In genomic region chr21:42117229-42118048, GRCh38 we compare ENCODE assay signal across 8 cellular contexts. TPM values are rescaled to one million over a fixed set of nuclear protein-coding genes. Genes with fewer than 3 reads are reported as not detected.
DNase-seq lines count a peak whose midpoint lies in the region; ATAC-seq, FAIRE-seq and TF ChIP-seq lines count a peak whose summit lies in the region.

No MANE protein-coding gene starts in this region.

- H3K4me3 ChIP-seq in vagina, result no peak overlapping the region

- peak overlapping the region; percentile 21 for H3K27ac ChIP-seq in vagina

- peaks cover 18% of the 10 kb centered on the region for H3K4me1 ChIP-seq in vagina

- in situ Hi-C loops in ACHN (cut with HindIII; ENCODE audit: low pct_ligation_motif_present, low pct_unique_long_range_greater_than_20kb, low sequenced_read_pairs), result no loop called here

- intact Hi-C loops in head of caudate nucleus (cut with DNase I) (loop anchor here (2.0 to 10.0 kb wide), 3 partner anchors 110 to 503 kb away; no protein-coding TSS in a partner anchor), vagina (cut with DNase I) (loop anchor here (2.0 to 10.0 kb wide), 3 partner anchors 113 to 503 kb away; no protein-coding TSS in a partner anchor)

- H3K27me3 ChIP-seq in vagina, result no peaks in the 10 kb centered on the region

- DNase-seq in ACHN, result peak; percentile 67
- DNase-seq in GM18507 (ENCODE audit: extremely low spot score, insufficient read length, low read depth), result peak; percentile 62
- peak; percentile 66 for DNase-seq in MV-4-11 (lab: John Stamatoyannopoulos, UW)
- DNase-seq in activated naive CD4-positive, alpha-beta T cell treated with anti-CD3 and anti-CD28 coated beads, Interleukin-2, amount 50 U/mL, for 16 hours, result peak; percentile 78
- peak; percentile 64 to 95 (median 87) for DNase-seq in head of caudate nucleus
- DNase-seq in putamen (ENCODE audit: low spot score), result peak; percentile 67
- DNase-seq in vagina (ENCODE audit: extremely low spot score in 2 of 2), result no peak

- no peaks in the 10 kb centered on the region for H3K36me3 ChIP-seq in vagina

- ATAC-seq in SK-N-SH treated with all-trans-retinoic acid at 6 μM for 48 hours, result peak; percentile 89

- FAIRE-seq in GM18507 (lab: Jason Lieb, UNC), result peak; percentile 83

- peak; percentile 78 to 96 (median 93) for TF ChIP-seq CTCF in vagina (IDR thresholded peaks at IDR 0.05)

- no peak for TF ChIP-seq POLR2A in vagina (IDR thresholded peaks at IDR 0.05)

- H3K9me3 ChIP-seq in vagina, result no peaks in the 10 kb centered on the region

TF ChIP-seq in SK-N-SH treated with all-trans-retinoic acid at 6 μM for 48 hours, 23 proteins besides CTCF, POLR2A, EP300 and RAD21:
- TF ChIP-seq ZNF8 (CRISPR knock-in tag; IDR thresholded peaks at IDR 0.05), result no peak
- no peak for TF ChIP-seq ZNF70 (CRISPR knock-in tag; IDR thresholded peaks at IDR 0.05)
- TF ChIP-seq TOX (CRISPR knock-in tag; IDR thresholded peaks at IDR 0.05; ENCODE audit: borderline replicate concordance), result no peak
- TF ChIP-seq, protein P1, sequence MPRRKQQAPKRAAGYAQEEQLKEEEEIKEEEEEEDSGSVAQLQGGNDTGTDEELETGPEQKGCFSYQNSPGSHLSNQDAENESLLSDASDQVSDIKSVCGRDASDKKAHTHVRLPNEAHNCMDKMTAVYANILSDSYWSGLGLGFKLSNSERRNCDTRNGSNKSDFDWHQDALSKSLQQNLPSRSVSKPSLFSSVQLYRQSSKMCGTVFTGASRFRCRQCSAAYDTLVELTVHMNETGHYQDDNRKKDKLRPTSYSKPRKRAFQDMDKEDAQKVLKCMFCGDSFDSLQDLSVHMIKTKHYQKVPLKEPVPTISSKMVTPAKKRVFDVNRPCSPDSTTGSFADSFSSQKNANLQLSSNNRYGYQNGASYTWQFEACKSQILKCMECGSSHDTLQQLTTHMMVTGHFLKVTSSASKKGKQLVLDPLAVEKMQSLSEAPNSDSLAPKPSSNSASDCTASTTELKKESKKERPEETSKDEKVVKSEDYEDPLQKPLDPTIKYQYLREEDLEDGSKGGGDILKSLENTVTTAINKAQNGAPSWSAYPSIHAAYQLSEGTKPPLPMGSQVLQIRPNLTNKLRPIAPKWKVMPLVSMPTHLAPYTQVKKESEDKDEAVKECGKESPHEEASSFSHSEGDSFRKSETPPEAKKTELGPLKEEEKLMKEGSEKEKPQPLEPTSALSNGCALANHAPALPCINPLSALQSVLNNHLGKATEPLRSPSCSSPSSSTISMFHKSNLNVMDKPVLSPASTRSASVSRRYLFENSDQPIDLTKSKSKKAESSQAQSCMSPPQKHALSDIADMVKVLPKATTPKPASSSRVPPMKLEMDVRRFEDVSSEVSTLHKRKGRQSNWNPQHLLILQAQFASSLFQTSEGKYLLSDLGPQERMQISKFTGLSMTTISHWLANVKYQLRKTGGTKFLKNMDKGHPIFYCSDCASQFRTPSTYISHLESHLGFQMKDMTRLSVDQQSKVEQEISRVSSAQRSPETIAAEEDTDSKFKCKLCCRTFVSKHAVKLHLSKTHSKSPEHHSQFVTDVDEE (CRISPR knock-in tag; IDR thresholded peaks at IDR 0.05), result no peak

RNA-seq across cellular contexts. Expression of gene UMODL1, which starts 46.3 kb away (rescaled TPM):
- not detected for total RNA-seq in vagina

Comparison
In these comparisons a context has a peak if more than half of its experiments do, and no peak if none do; other contexts are left out.
1. DNase-seq: peak in ACHN (single experiment), GM18507 (single experiment), MV-4-11 (single experiment), activated naive CD4-positive, alpha-beta T cell treated with anti-CD3 and anti-CD28 coated beads, Interleukin-2, amount 50 U/mL, for 16 hours (single experiment), head of caudate nucleus (42 of 42) and putamen (single experiment); none in vagina (0 of 2).